ENCODE assay signal across 14 cellular contexts in genomic region chr22:24162377-24162927, GRCh38. TPM values are rescaled to one million over a fixed set of nuclear protein-coding genes. Genes with fewer than 3 reads are reported as not detected.
DNase-seq lines count a peak whose midpoint lies in the region; ATAC-seq and TF ChIP-seq lines count a peak whose summit lies in the region.
"Had no signal": no experiment of that assay in that cellular context is flagged by ENCODE, and none has a peak within 500 bp of the region (broad histone marks: within the 10 kb centered on the region; RNA-seq: fewer than 3 reads in every experiment).

No MANE protein-coding gene starts in this region.

- no peak overlapping the region for H3K9ac ChIP-seq in neural progenitor cell

- H3K36me3 ChIP-seq in CD8-positive, alpha-beta T cell (ENCODE audit: insufficient read depth, low read length) = peaks cover 55% of the 10 kb centered on the region
- H3K36me3 ChIP-seq in ascending aorta (peaks cover 33 to 34% of the 10 kb centered on the region in 2 donors), neural progenitor cell (no peaks in the 10 kb centered on the region)

- H3K36me3 Mint-ChIP-seq in CD8-positive, alpha-beta T cell = peaks cover 62% of the 10 kb centered on the region
- peaks cover 0 to 57% (median 3%) of the 10 kb centered on the region in 3 donors for H3K36me3 Mint-ChIP-seq in naive thymus-derived CD8-positive, alpha-beta T cell
- H3K36me3 Mint-ChIP-seq in mesothelial cell of epicardium (no peaks in the 10 kb centered on the region), neural progenitor cell (peaks cover 6% of the 10 kb centered on the region)

- no peak for TF ChIP-seq POLR2A in GM18505 (IDR thresholded peaks at IDR 0.05; ENCODE audit: borderline replicate concordance, extremely low read depth, insufficient read depth, insufficient read length)

- peaks cover 21% of the 10 kb centered on the region for H4K20me1 ChIP-seq in neural progenitor cell (ENCODE audit: low read depth)

- H3K4me1 Mint-ChIP-seq in CD8-positive, alpha-beta T cell (ENCODE audit: low read depth) = peaks cover 67% of the 10 kb centered on the region
- H3K4me1 Mint-ChIP-seq in naive thymus-derived CD8-positive, alpha-beta T cell = peaks cover 25 to 84% (median 66%) of the 10 kb centered on the region in 4 donors
- peaks cover 1% of the 10 kb centered on the region for H3K4me1 Mint-ChIP-seq in mesothelial cell of epicardium
- H3K4me1 Mint-ChIP-seq in neural progenitor cell = peaks cover 13% of the 10 kb centered on the region

- no peaks in the 10 kb centered on the region for H3K9me3 ChIP-seq in CD8-positive, alpha-beta T cell (ENCODE audit: low read length)
- H3K9me3 ChIP-seq in ascending aorta (no peaks in the 10 kb centered on the region), neural progenitor cell (ENCODE audit: low read depth) (no peaks in the 10 kb centered on the region)
- H3K9me3 ChIP-seq: left lung had no signal

- H3K4me2 ChIP-seq in neural progenitor cell = no peak overlapping the region

- H3F3A ChIP-seq in neural progenitor cell (ENCODE audit: low read depth) = peaks cover under 1% of the 10 kb centered on the region

- H3K4me1 ChIP-seq in CD8-positive, alpha-beta T cell (ENCODE audit: insufficient read depth, low read length) = peaks cover 45% of the 10 kb centered on the region
- H3K4me1 ChIP-seq in ascending aorta (peaks cover 17 to 47% of the 10 kb centered on the region in 2 donors), neural progenitor cell (peaks cover 3% of the 10 kb centered on the region)

- no peak overlapping the region for H3K27ac ChIP-seq in CD8-positive, alpha-beta T cell (ENCODE audit: low read depth, low read length)
- peak overlapping the region; percentile 78 to 89 for H3K27ac ChIP-seq in ascending aorta
- no peak overlapping the region for H3K27ac ChIP-seq in neural progenitor cell

- no peaks in the 10 kb centered on the region for H3K9me3 Mint-ChIP-seq in CD8-positive, alpha-beta T cell
- H3K9me3 Mint-ChIP-seq in naive thymus-derived CD8-positive, alpha-beta T cell = no peaks in the 10 kb centered on the region
- H3K9me3 Mint-ChIP-seq in mesothelial cell of epicardium (no peaks in the 10 kb centered on the region), neural progenitor cell (no peaks in the 10 kb centered on the region)
- H3K9me3 Mint-ChIP-seq: activated B cell treated with CpG ODN at 0.5 μM for 24 hours had no signal

- intact Hi-C loops in CD8-positive, alpha-beta T cell (cut with DNase I, micrococcal nuclease) = no loop called here
- intact Hi-C loops in ascending aorta (cut with DNase I) = no loop called here

- no peak for DNase-seq in CD8-positive, alpha-beta T cell
- DNase-seq in NCI-H2196 (lab: John Stamatoyannopoulos, UW; ENCODE audit: unreplicated experiment) (peak; percentile 53), ascending aorta (ENCODE audit: low spot score in 2 of 2) (no peak), mesothelial cell of epicardium (ENCODE audit: low spot score in 2 of 2, unreplicated experiment in 2 of 2) (no peak), neural progenitor cell (ENCODE audit: low spot score) (no peak), NCI-H128 (lab: John Stamatoyannopoulos, UW; ENCODE audit: unreplicated experiment) (no peak)
- no peak for DNase-seq in naive thymus-derived CD8-positive, alpha-beta T cell
- DNase-seq: activated B cell treated with CpG ODN at 0.5 μM for 24 hours, activated gamma-delta T cell, GF-D8, left lung, NCI-H226 had no signal

- H3K27me3 Mint-ChIP-seq in CD8-positive, alpha-beta T cell (ENCODE audit: low read depth) = no peaks in the 10 kb centered on the region
- H3K27me3 Mint-ChIP-seq in naive thymus-derived CD8-positive, alpha-beta T cell = no peaks in the 10 kb centered on the region
- H3K27me3 Mint-ChIP-seq in mesothelial cell of epicardium (ENCODE audit: low read depth) (no peaks in the 10 kb centered on the region), neural progenitor cell (ENCODE audit: insufficient read depth, low read depth) (peaks cover 2% of the 10 kb centered on the region)
- H3K27me3 Mint-ChIP-seq: activated B cell treated with CpG ODN at 0.5 μM for 24 hours had no signal

- no peak overlapping the region for H3K4me3 Mint-ChIP-seq in CD8-positive, alpha-beta T cell
- H3K4me3 Mint-ChIP-seq in naive thymus-derived CD8-positive, alpha-beta T cell = peak overlapping the region in 1 of 10 donors; percentile 49
- H3K4me3 Mint-ChIP-seq in mesothelial cell of epicardium = no peak overlapping the region
- no peak overlapping the region for H3K4me3 Mint-ChIP-seq in neural progenitor cell
- H3K4me3 Mint-ChIP-seq: activated B cell treated with CpG ODN at 0.5 μM for 24 hours had no signal

- POLR2A ChIA-PET in CD8-positive, alpha-beta T cell (lab: Charles Lee) = interaction anchor here (0.6 to 10.5 kb wide), 2 partner anchors 24 to 48 kb away, joined by 3 to 189 read pairs; no protein-coding TSS in a partner anchor
- POLR2A ChIA-PET in naive thymus-derived CD8-positive, alpha-beta T cell (lab: Charles Lee) = interaction anchor here (13.8 kb wide), 1 partner anchor 22 kb away, joined by 540 read pairs; no protein-coding TSS in a partner anchor

- H3K27me3 ChIP-seq in CD8-positive, alpha-beta T cell (ENCODE audit: insufficient read depth, low read length) = no peaks in the 10 kb centered on the region
- H3K27me3 ChIP-seq in ascending aorta (no peaks in the 10 kb centered on the region), neural progenitor cell (no peaks in the 10 kb centered on the region)
- H3K27me3 ChIP-seq: dorsolateral prefrontal cortex, left lung had no signal

- H3K27ac Mint-ChIP-seq in CD8-positive, alpha-beta T cell = peak overlapping the region; percentile 86
- peak overlapping the region; percentile 82 to 97 (median 88) for H3K27ac Mint-ChIP-seq in naive thymus-derived CD8-positive, alpha-beta T cell
- no peak overlapping the region for H3K27ac Mint-ChIP-seq in mesothelial cell of epicardium
- H3K27ac Mint-ChIP-seq in neural progenitor cell = no peak overlapping the region
- H3K27ac Mint-ChIP-seq: activated B cell treated with CpG ODN at 0.5 μM for 24 hours had no signal

- no peak overlapping the region for H3K4me3 ChIP-seq in CD8-positive, alpha-beta T cell (ENCODE audit: low read depth, low read length)
- H3K4me3 ChIP-seq in ascending aorta = no peak overlapping the region
- no peak overlapping the region for H3K4me3 ChIP-seq in neural progenitor cell
- H3K4me3 ChIP-seq: left lung had no signal

- no peak for TF ChIP-seq CTCF in CD8-positive, alpha-beta T cell (IDR thresholded peaks at IDR 0.05)
- TF ChIP-seq CTCF in ascending aorta (IDR thresholded peaks at IDR 0.05) (no peak), mesothelial cell of epicardium (IDR thresholded peaks at IDR 0.05; ENCODE audit: unreplicated experiment) (no peak), neural progenitor cell (IDR thresholded peaks at IDR 0.05) (no peak)

- no peak overlapping the region for H2AFZ ChIP-seq in neural progenitor cell (replicated peaks)

- CTCF ChIA-PET in CD8-positive, alpha-beta T cell (lab: Charles Lee) = interaction anchor here (1.1 to 14.2 kb wide), 3 partner anchors 12 to 69 kb away, joined by 4 to 273 read pairs (median 25); no protein-coding TSS in a partner anchor

- no peaks in the 10 kb centered on the region for H3K79me2 ChIP-seq in neural progenitor cell (ENCODE audit: low read depth)

- no peak for ATAC-seq in CD8-positive, alpha-beta T cell
- ATAC-seq in naive thymus-derived CD8-positive, alpha-beta T cell = no peak
- no peak for ATAC-seq in GM18505 (IDR thresholded peaks at IDR 0.05; ENCODE audit: unreplicated experiment)
- ATAC-seq: left lung had no signal

RNA-seq across cellular contexts. Expression of gene SUSD2, which starts 18.8 kb away (rescaled TPM):
- 1 to 10 TPM; 1.2 TPM for total RNA-seq in CD8-positive, alpha-beta T cell
- total RNA-seq in ascending aorta (51.0 TPM), mesothelial cell of epicardium (0.91 to 1.4 TPM (median 1.2 TPM) in 3 replicates), neural progenitor cell (ENCODE audit: low replicate concordance) (0.02 and 0.25 TPM in 2 replicates)
- total RNA-seq in naive thymus-derived CD8-positive, alpha-beta T cell = 1 to 10 TPM; 1.7 to 1.9 TPM
- under 1 TPM in 2 of 3 donors, not detected in 1; 0.07 TPM for polyA plus RNA-seq in naive thymus-derived CD8-positive, alpha-beta T cell

Comparison
In these comparisons a context has a peak if more than half of its experiments do, and no peak if none do; other contexts are left out.
1. H3K27ac ChIP-seq: peak in ascending aorta (2 of 2); none in CD8-positive, alpha-beta T cell (single experiment) and neural progenitor cell (single experiment).
2. H3K27ac Mint-ChIP-seq: peak in CD8-positive, alpha-beta T cell (single experiment) and naive thymus-derived CD8-positive, alpha-beta T cell (10 of 10); none in mesothelial cell of epicardium (single experiment) and neural progenitor cell (single experiment).
3. RNA of gene SUSD2, which starts 18.8 kb away (total RNA-seq): 51.0 TPM in ascending aorta (single experiment); 1.7 to 1.9 TPM in naive thymus-derived CD8-positive, alpha-beta T cell, 1.2 TPM in CD8-positive, alpha-beta T cell, 0.91 to 1.4 TPM in mesothelial cell of epicardium and 0.02 to 0.25 TPM in neural progenitor cell; every median in the first group is over 10 times any median in the second.